ENCODE assay signal across 1 cellular context in the genomic region with DNA sequence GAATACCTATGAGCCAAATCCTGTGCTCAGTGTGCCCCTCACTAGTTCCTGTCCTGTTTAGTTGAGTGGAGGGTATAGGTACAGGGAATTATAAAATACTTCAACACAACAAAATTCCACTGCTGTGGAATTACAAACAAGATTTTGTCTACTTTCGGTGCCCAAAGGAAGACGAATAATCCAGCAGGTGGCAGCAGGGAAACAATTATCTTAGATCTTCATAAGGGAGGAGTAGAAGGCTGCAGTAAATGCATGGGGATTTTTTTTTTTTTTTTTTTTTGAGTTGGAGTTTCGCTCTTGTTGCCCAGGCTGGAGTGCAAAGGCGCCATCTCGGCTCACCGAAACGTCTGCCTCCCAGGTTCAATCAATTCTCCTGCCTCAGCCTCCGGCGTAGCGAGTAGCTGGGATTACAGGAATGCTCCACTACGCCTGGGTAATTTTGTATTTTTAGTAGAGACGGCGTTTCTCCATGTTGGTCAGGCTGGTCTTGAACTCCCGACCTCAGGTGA.
A peak's percentile ranks its signal among the peaks of the same experiment; 100 is the strongest.
TF ChIP-seq lines count a peak whose summit lies in the region.

No MANE protein-coding gene starts in this region.

TF ChIP-seq in K562, 482 proteins besides CTCF, POLR2A, EP300 and RAD21 (continues in another document):
- TF ChIP-seq SNIP1 (IDR thresholded peaks at IDR 0.05; ENCODE audit: low read depth) (no peak), ATF7 (IDR thresholded peaks at IDR 0.05) (0 out of 2 replicates have a peak, but pooled peaks have one; percentile 28), CCAR2 (IDR thresholded peaks at IDR 0.05; ENCODE audit: low read depth, low read length) (no peak), CBX3 (IDR thresholded peaks at IDR 0.05; ENCODE audit: borderline replicate concordance in 1 of 2, low read length in 2 of 2) (0 out of 3 replicates have a peak, but pooled peaks of 1 of the 2 experiments have one; percentile 38), DPF2 (IDR thresholded peaks at IDR 0.05) (0 out of 2 replicates have a peak, but pooled peaks have one; percentile 51), ZNF384 (IDR thresholded peaks at IDR 0.05; ENCODE audit: low read depth, low read length) (peak; percentile 96), DEAF1 (CRISPR knock-in tag; IDR thresholded peaks at IDR 0.05) (0 out of 2 replicates have a peak, but pooled peaks have one; percentile 9), AFF1 (IDR thresholded peaks at IDR 0.05; ENCODE audit: low read depth in 1 of 2, partially characterized antibody in 2 of 2) (peak in 1 of 2 experiments; percentile 40), TFAM (CRISPR knock-in tag; conservative IDR thresholded peaks at IDR 0.05) (no peak), ARNT (IDR thresholded peaks at IDR 0.05) (peak in 1 of 2 experiments; percentile 33; a peak in 1 of 4 replicates), GATA2 (CRISPR knock-in tag; IDR thresholded peaks at IDR 0.05) (peak; percentile 74), RBFOX2 (IDR thresholded peaks at IDR 0.05; ENCODE audit: low read depth, low read length) (no peak), ZBTB12 (CRISPR knock-in tag; IDR thresholded peaks at IDR 0.05) (no peak), ZNF655 (CRISPR knock-in tag; IDR thresholded peaks at IDR 0.05) (no peak), ASH1L (IDR thresholded peaks at IDR 0.05; ENCODE audit: borderline replicate concordance, low read depth, partially characterized antibody) (no peak), ILK (tag; IDR thresholded peaks at IDR 0.05; ENCODE audit: borderline replicate concordance, low read depth) (no peak), SRSF9 (IDR thresholded peaks at IDR 0.05; ENCODE audit: borderline replicate concordance, low read depth, low read length) (no peak), ZBTB49 (CRISPR knock-in tag; IDR thresholded peaks at IDR 0.05; ENCODE audit: borderline replicate concordance) (0 out of 2 replicates have a peak, but pooled peaks have one; percentile 49), CTCFL (IDR thresholded peaks at IDR 0.05; ENCODE audit: borderline replicate concordance, insufficient read depth, low read depth, low read length, poor library complexity, severe bottlenecking) (peak; percentile 33), STAG1 (CRISPR knock-in tag; IDR thresholded peaks at IDR 0.05; ENCODE audit: borderline replicate concordance) (no peak), HDAC2 (IDR thresholded peaks at IDR 0.05) (0 out of 2 replicates have a peak, but pooled peaks have one; percentile 34), CC2D1A (IDR thresholded peaks at IDR 0.05) (peak; percentile 41; the same call in 1 of the 2 replicates), NELFE (IDR thresholded peaks at IDR 0.05; ENCODE audit: insufficient read depth, insufficient read length) (no peak)
- TF ChIP-seq, protein P1, sequence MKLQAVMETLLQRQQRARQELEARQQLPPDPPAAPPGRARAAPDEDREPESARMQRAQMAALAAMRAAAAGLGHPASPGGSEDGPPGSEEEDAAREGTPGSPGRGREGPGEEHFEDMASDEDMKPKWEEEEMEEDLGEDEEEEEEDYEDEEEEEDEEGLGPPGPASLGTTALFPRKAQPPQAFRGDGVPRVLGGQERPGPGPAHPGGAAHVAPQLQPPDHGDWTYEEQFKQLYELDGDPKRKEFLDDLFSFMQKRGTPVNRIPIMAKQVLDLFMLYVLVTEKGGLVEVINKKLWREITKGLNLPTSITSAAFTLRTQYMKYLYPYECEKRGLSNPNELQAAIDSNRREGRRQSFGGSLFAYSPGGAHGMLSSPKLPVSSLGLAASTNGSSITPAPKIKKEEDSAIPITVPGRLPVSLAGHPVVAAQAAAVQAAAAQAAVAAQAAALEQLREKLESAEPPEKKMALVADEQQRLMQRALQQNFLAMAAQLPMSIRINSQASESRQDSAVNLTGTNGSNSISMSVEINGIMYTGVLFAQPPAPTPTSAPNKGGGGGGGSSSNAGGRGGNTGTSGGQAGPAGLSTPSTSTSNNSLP (IDR thresholded peaks at IDR 0.05; ENCODE audit: borderline replicate concordance, low read depth, low read length): peak; percentile 62; the same call in 1 of the 2 replicates
